ENCODE assay signal across 27 cellular contexts in genomic region chr15:93414576-93415231, GRCh38.
"Had no signal": no experiment of that assay in that cellular context is flagged by ENCODE, and none has a peak within 500 bp of the region (broad histone marks: within the 10 kb centered on the region; RNA-seq: fewer than 3 reads in every experiment).

No MANE protein-coding gene starts in this region.

- H3K27me3 Mint-ChIP-seq: memory B cell had no signal

- H3K4me3 Mint-ChIP-seq: dendritic cell treated with granulocyte-macrophage colony-stimulating factor and Interleukin-4, amounts not matched to agents 40 ng/mL and 50 ng/mL, for 4 days; memory B cell; natural killer cell had no signal

- H3K36me3 ChIP-seq: colonic mucosa, esophagus muscularis mucosa, gastroesophageal sphincter, heart left ventricle, prostate gland, right atrium auricular region, tibial artery, upper lobe of left lung had no signal

- H3K9me3 ChIP-seq: colonic mucosa, esophagus muscularis mucosa, gastroesophageal sphincter, heart left ventricle, prostate gland, right atrium auricular region, testis, tibial artery, upper lobe of left lung had no signal

- ATAC-seq: gastroesophageal sphincter, heart left ventricle, left cardiac atrium, left ventricle myocardium superior, sciatic nerve had no signal

- H3K4me3 ChIP-seq: colonic mucosa, esophagus muscularis mucosa, gastroesophageal sphincter, heart left ventricle, lung, prostate gland, right atrium auricular region, smooth muscle cell, testis, tibial artery, upper lobe of left lung had no signal

- H3K9me3 Mint-ChIP-seq: dendritic cell treated with granulocyte-macrophage colony-stimulating factor and Interleukin-4, amounts not matched to agents 40 ng/mL and 50 ng/mL, for 4 days; natural killer cell had no signal

- H3K36me3 Mint-ChIP-seq: memory B cell, natural killer cell had no signal

- H3K4me1 Mint-ChIP-seq: memory B cell, natural killer cell had no signal

- H3K27ac Mint-ChIP-seq: dendritic cell treated with granulocyte-macrophage colony-stimulating factor and Interleukin-4, amounts not matched to agents 40 ng/mL and 50 ng/mL, for 4 days; memory B cell; natural killer cell had no signal

- H3K4me2 ChIP-seq: smooth muscle cell had no signal

- DNase-seq: colonic mucosa; effector CD8-positive, alpha-beta T cell; foreskin keratinocyte; heart left ventricle; hippocampal formation; left cardiac atrium; left ventricle myocardium superior; natural killer cell; nucleus accumbens; stimulated activated CD4-positive, alpha-beta T cell treated with anti-CD3 and anti-CD28 coated beads, Interleukin-12 subunit alpha, Interleukin-12 subunit beta, amount 100 ng/mL, for 4 hours; stimulated activated CD4-positive, alpha-beta T cell treated with anti-CD3 and anti-CD28 coated beads, Interleukin-1b, Interleukin-23, amount 100 ng/mL, for 48 hours; stimulated activated CD4-positive, alpha-beta T cell treated with anti-CD3 and anti-CD28 coated beads, Interleukin-4, amount 100 ng/mL, for 1 hour; stimulated activated CD8-positive, alpha-beta memory T cell treated with anti-CD3 and anti-CD28 coated beads, Interleukin-4, amount 100 ng/mL, for 48 hours; stimulated activated naive CD4-positive, alpha-beta T cell treated with Interleukin-2 at 50 U/mL for 16 hours; substantia nigra; testis; tibial artery had no signal

- H3K4me1 ChIP-seq: colonic mucosa, esophagus muscularis mucosa, foreskin keratinocyte, gastroesophageal sphincter, prostate gland, right atrium auricular region, testis, tibial artery, upper lobe of left lung had no signal

- H3K27me3 ChIP-seq: colonic mucosa, esophagus muscularis mucosa, foreskin keratinocyte, gastroesophageal sphincter, right atrium auricular region, testis, upper lobe of left lung had no signal

- H3K27ac ChIP-seq: colonic mucosa, esophagus muscularis mucosa, foreskin keratinocyte, gastroesophageal sphincter, heart left ventricle, prostate gland, right atrium auricular region, testis, tibial artery, upper lobe of left lung had no signal
